8 cellular contexts compared by ENCODE assay signal in the genomic region with DNA sequence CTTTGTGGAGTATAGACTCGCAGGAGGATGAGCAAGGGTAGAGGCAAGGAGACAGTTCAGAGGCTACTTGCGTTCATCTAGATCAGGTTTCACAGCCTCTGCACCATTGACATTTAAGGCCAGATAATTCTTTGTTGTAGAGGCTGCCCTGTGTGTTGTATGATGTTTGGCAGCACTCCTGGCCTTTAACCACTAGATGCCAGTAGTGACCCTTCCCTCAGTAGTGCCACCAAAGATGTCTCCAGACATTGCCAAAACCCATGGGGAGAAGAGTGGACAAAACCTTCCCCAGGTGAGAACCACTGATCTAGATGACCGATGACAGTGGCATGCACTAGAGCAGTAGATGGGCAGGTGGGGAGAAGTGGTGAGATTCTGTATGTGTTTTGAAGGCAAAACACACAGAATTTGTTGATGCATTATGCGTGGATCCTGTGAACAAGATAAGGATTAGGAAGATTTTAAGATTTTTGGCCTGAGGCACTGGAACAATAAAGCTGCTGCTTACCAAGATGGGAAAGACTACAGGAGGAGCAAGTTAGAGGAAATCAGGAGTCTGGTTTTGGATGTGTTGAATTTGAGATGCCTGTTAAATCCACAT. TPM values are rescaled to one million over a fixed set of nuclear protein-coding genes. Genes with fewer than 3 reads are reported as not detected.
DNase-seq lines count a peak whose midpoint lies in the region; ATAC-seq and TF ChIP-seq lines count a peak whose summit lies in the region.

No MANE protein-coding gene starts in this region.

- no peak overlapping the region for H3K27ac ChIP-seq in adrenal gland
- H3K27ac ChIP-seq in iPS DF 6.9 (ENCODE audit: low read length) = no peak overlapping the region
- no peak overlapping the region for H3K27ac ChIP-seq in upper lobe of left lung
- H3K27ac ChIP-seq in CD8-positive, alpha-beta T cell (ENCODE audit: low read depth, low read length) = no peak overlapping the region
- H3K27ac ChIP-seq in effector memory CD4-positive, alpha-beta T cell (ENCODE audit: insufficient read depth, low read length, poor library complexity, severe bottlenecking) = no peak overlapping the region

- H3K27ac Mint-ChIP-seq in CD8-positive, alpha-beta T cell = no peak overlapping the region

- H3K27me3 ChIP-seq in BE2C (peaks cover 1% of the 10 kb centered on the region), adrenal gland (no peaks in the 10 kb centered on the region), iPS DF 6.9 (ENCODE audit: control insufficient read depth, insufficient read depth, low read length) (no peaks in the 10 kb centered on the region), upper lobe of left lung (no peaks in the 10 kb centered on the region)
- no peaks in the 10 kb centered on the region for H3K27me3 ChIP-seq in CD8-positive, alpha-beta T cell (ENCODE audit: insufficient read depth, low read length)
- H3K27me3 ChIP-seq in effector memory CD4-positive, alpha-beta T cell (replicated peaks; ENCODE audit: control insufficient read depth, insufficient read depth, low read length, poor library complexity, severe bottlenecking) = peaks cover 4% of the 10 kb centered on the region

- CTCF ChIA-PET in CD8-positive, alpha-beta T cell (lab: Charles Lee) = no interaction called here

- H3K9me3 Mint-ChIP-seq in CD8-positive, alpha-beta T cell = no peaks in the 10 kb centered on the region

- no peak overlapping the region for H3K4me3 Mint-ChIP-seq in CD8-positive, alpha-beta T cell

- H3K36me3 ChIP-seq in BE2C (no peaks in the 10 kb centered on the region), adrenal gland (replicated peaks in 1 of 2) (no peaks in the 10 kb centered on the region), iPS DF 6.9 (ENCODE audit: control insufficient read depth, insufficient read depth, low read length) (no peaks in the 10 kb centered on the region), upper lobe of left lung (no peaks in the 10 kb centered on the region)
- no peaks in the 10 kb centered on the region for H3K36me3 ChIP-seq in CD8-positive, alpha-beta T cell (ENCODE audit: insufficient read depth, low read length)
- H3K36me3 ChIP-seq in effector memory CD4-positive, alpha-beta T cell (ENCODE audit: control insufficient read depth, insufficient read depth, low read length) = no peaks in the 10 kb centered on the region

- H3K4me3 ChIP-seq in BE2C (ENCODE audit: low read depth, low read length) (no peak overlapping the region), adrenal gland (no peak overlapping the region), iPS DF 6.9 (ENCODE audit: low read length) (no peak overlapping the region), upper lobe of left lung (no peak overlapping the region)
- no peak overlapping the region for H3K4me3 ChIP-seq in CD8-positive, alpha-beta T cell (ENCODE audit: low read depth, low read length)
- H3K4me3 ChIP-seq in effector memory CD4-positive, alpha-beta T cell (ENCODE audit: insufficient read depth, low read depth, low read length, poor library complexity, severe bottlenecking) = no peak overlapping the region

- no peaks in the 10 kb centered on the region for H3K4me1 Mint-ChIP-seq in CD8-positive, alpha-beta T cell (ENCODE audit: low read depth)

- H3K36me3 Mint-ChIP-seq in CD8-positive, alpha-beta T cell = no peaks in the 10 kb centered on the region

- TF ChIP-seq POLR2A in adrenal gland (IDR thresholded peaks at IDR 0.05) (no peak), upper lobe of left lung (IDR thresholded peaks at IDR 0.05) (no peak)

- H3K4me1 ChIP-seq in BE2C (no peaks in the 10 kb centered on the region), adrenal gland (replicated peaks in 1 of 2) (no peaks in the 10 kb centered on the region), iPS DF 6.9 (ENCODE audit: control insufficient read depth, insufficient read depth, low read length) (no peaks in the 10 kb centered on the region), upper lobe of left lung (no peaks in the 10 kb centered on the region)
- H3K4me1 ChIP-seq in CD8-positive, alpha-beta T cell (ENCODE audit: insufficient read depth, low read length) = no peaks in the 10 kb centered on the region
- H3K4me1 ChIP-seq in effector memory CD4-positive, alpha-beta T cell (ENCODE audit: control insufficient read depth, insufficient read depth, low read length, poor library complexity, severe bottlenecking) = no peaks in the 10 kb centered on the region

- WGBS in adrenal gland, 4 donors = 53 to 60% (median 57%) methylated on average over 4 of the region's 4 CpGs
- WGBS in iPS DF 6.9 (ENCODE audit: insufficient coverage, insufficient read length) = no CpG with 5 or more reads among the region's 4 CpGs
- 56 to 59% methylated on average over 4 of the region's 4 CpGs for WGBS in upper lobe of left lung, 2 donors

- DNase-seq in BE2C (peak; percentile 40), NCI-H2029 (lab: John Stamatoyannopoulos, UW) (peak; percentile 23), adrenal gland (peak; percentile 33 to 78 (median 51)), iPS DF 6.9 (ENCODE audit: low read depth, low spot score) (peak; percentile 16), upper lobe of left lung (no peak)
- no peak for DNase-seq in CD8-positive, alpha-beta T cell
- DNase-seq in effector memory CD4-positive, alpha-beta T cell = no peak

- H3K27me3 Mint-ChIP-seq in CD8-positive, alpha-beta T cell (ENCODE audit: low read depth) = peaks cover 20% of the 10 kb centered on the region

- peak; percentile 85 for TF ChIP-seq CTCF in BE2C (IDR thresholded peaks at IDR 0.05; ENCODE audit: low read depth, low read length)
- peak; percentile 39 to 77 (median 71) for TF ChIP-seq CTCF in adrenal gland (IDR thresholded peaks at IDR 0.05)
- TF ChIP-seq CTCF in upper lobe of left lung (IDR thresholded peaks at IDR 0.05) = peak in 3 of 6 experiments; percentile 11 to 35 (median 33)
- no peak for TF ChIP-seq CTCF in CD8-positive, alpha-beta T cell (IDR thresholded peaks at IDR 0.05)

- peak; percentile 53 for ATAC-seq in GM18502 (IDR thresholded peaks at IDR 0.05; ENCODE audit: poor library complexity, unreplicated experiment)
- peak; percentile 54 to 59 for ATAC-seq in upper lobe of left lung (ENCODE audit: low FRiP score in 2 of 2)
- ATAC-seq in CD8-positive, alpha-beta T cell = no peak

- no peak for TF ChIP-seq EP300 in upper lobe of left lung (IDR thresholded peaks at IDR 0.05)

- intact Hi-C loops in adrenal gland (cut with DNase I) = no loop called here
- intact Hi-C loops in CD8-positive, alpha-beta T cell (cut with DNase I, micrococcal nuclease) = no loop called here

- H3K9me3 ChIP-seq in BE2C (no peaks in the 10 kb centered on the region), adrenal gland (replicated peaks in 1 of 3) (no peaks in the 10 kb centered on the region), iPS DF 6.9 (ENCODE audit: control insufficient read depth, insufficient read depth, low read length) (no peaks in the 10 kb centered on the region), upper lobe of left lung (no peaks in the 10 kb centered on the region)
- H3K9me3 ChIP-seq in CD8-positive, alpha-beta T cell (ENCODE audit: low read length) = no peaks in the 10 kb centered on the region
- no peaks in the 10 kb centered on the region for H3K9me3 ChIP-seq in effector memory CD4-positive, alpha-beta T cell (ENCODE audit: control insufficient read depth, low read length)

- POLR2A ChIA-PET in CD8-positive, alpha-beta T cell (lab: Charles Lee) = no interaction called here

RNA-seq across cellular contexts. Expression of gene COG2, which starts 9.9 kb away (rescaled TPM):
- 27.8 TPM for polyA plus RNA-seq in BE2C (2012; ENCODE audit: insufficient read depth, insufficient read length, low read depth)
- 10 to 100 TPM; 36.3 to 80.1 (median 50.6) TPM for total RNA-seq in adrenal gland
- 10 to 100 TPM; 12.0 to 57.8 (median 16.3) TPM for polyA plus RNA-seq in adrenal gland
- 10 to 100 TPM; 23.5 to 37.7 (median 28.7) TPM for total RNA-seq in upper lobe of left lung
- 10 to 100 TPM; 20.1 to 25.7 TPM for total RNA-seq in CD8-positive, alpha-beta T cell

Comparison
In these comparisons a context has a peak if more than half of its experiments do, and no peak if none do; other contexts are left out.
1. DNase-seq: peak in BE2C (single experiment), NCI-H2029 (single experiment), adrenal gland (7 of 7) and iPS DF 6.9 (single experiment); none in upper lobe of left lung (0 of 2), CD8-positive, alpha-beta T cell (0 of 7) and effector memory CD4-positive, alpha-beta T cell (0 of 3).